22 cellular contexts compared by ENCODE assay signal in genomic region chr14:104953097-104953496, GRCh38. TPM values are rescaled to one million over a fixed set of nuclear protein-coding genes. Genes with fewer than 3 reads are reported as not detected.
A peak's percentile ranks its signal among the peaks of the same experiment; 100 is the strongest.
DNase-seq lines count a peak whose midpoint lies in the region; ATAC-seq and TF ChIP-seq lines count a peak whose summit lies in the region.
"Had no signal": no experiment of that assay in that cellular context is flagged by ENCODE, and none has a peak within 500 bp of the region (broad histone marks: within the 10 kb centered on the region; RNA-seq: fewer than 3 reads in every experiment).

No MANE protein-coding gene starts in this region.

- H3K4me1 Mint-ChIP-seq in MCF 10A (ENCODE audit: insufficient read depth, unreplicated experiment) (peaks cover 7% of the 10 kb centered on the region), endothelial cell (ENCODE audit: unreplicated experiment) (peaks cover 3% of the 10 kb centered on the region)
- H3K4me1 Mint-ChIP-seq: CD8-positive, alpha-beta memory T cell; H9 had no signal

- 82 to 86% (median 82%) methylated on average over 11 to 13 of the region's 13 CpGs for WGBS in spleen, 5 donors
- 95% methylated on average over 13 of the region's 13 CpGs for WGBS in smooth muscle cell (ENCODE audit: low lambda C conversion rate)

- no peaks in the 10 kb centered on the region for H3K9me2 ChIP-seq in PC-3 (replicated peaks; ENCODE audit: low read length)

- H3K27me3 ChIP-seq in breast epithelium (no peaks in the 10 kb centered on the region), PC-3 (ENCODE audit: low read length) (no peaks in the 10 kb centered on the region), spleen (replicated peaks in 1 of 7) (peaks cover 0 to 29% (median 14%) of the 10 kb centered on the region in 7 donors), smooth muscle cell (ENCODE audit: low read depth) (no peaks in the 10 kb centered on the region)
- H3K27me3 ChIP-seq: Peyer's patch, SJCRH30 had no signal

- H3K9ac ChIP-seq in PC-3 (ENCODE audit: low read length) (no peak overlapping the region), smooth muscle cell (ENCODE audit: low read depth) (no peak overlapping the region)
- H3K9ac ChIP-seq: GM23248 had no signal

- H3K79me2 ChIP-seq in PC-3 (ENCODE audit: low read length) (no peaks in the 10 kb centered on the region), smooth muscle cell (ENCODE audit: low read depth) (no peaks in the 10 kb centered on the region)

- TF ChIP-seq CTCF in MCF 10A (IDR thresholded peaks at IDR 0.05; ENCODE audit: unreplicated experiment) (no peak), breast epithelium (IDR thresholded peaks at IDR 0.05) (no peak), PC-3 (conservative IDR thresholded peaks at IDR 0.05; ENCODE audit: low read depth, low read length) (no peak), endothelial cell (IDR thresholded peaks at IDR 0.05; ENCODE audit: unreplicated experiment) (no peak), spleen (IDR thresholded peaks at IDR 0.05 in 8 of 11, conservative IDR thresholded peaks at IDR 0.05 in 3 of 11) (no peak), smooth muscle cell (IDR thresholded peaks at IDR 0.05; ENCODE audit: borderline replicate concordance, insufficient read depth, poor library complexity, severe bottlenecking) (no peak)

- H4K20me1 ChIP-seq in PC-3 (ENCODE audit: low read length) (no peaks in the 10 kb centered on the region), smooth muscle cell (ENCODE audit: low read depth) (peaks cover 13% of the 10 kb centered on the region)

- H3K36me3 ChIP-seq in breast epithelium (no peaks in the 10 kb centered on the region), PC-3 (ENCODE audit: low read depth, low read length) (peaks cover 3% of the 10 kb centered on the region; the same call in 1 of the 2 replicates), spleen (no peaks in the 10 kb centered on the region), smooth muscle cell (ENCODE audit: low read depth) (no peaks in the 10 kb centered on the region)
- H3K36me3 ChIP-seq: Peyer's patch, SJCRH30 had no signal

- H3K4me2 ChIP-seq in PC-3 (ENCODE audit: low read length) (no peak overlapping the region), smooth muscle cell (no peak overlapping the region)

- no peak for ATAC-seq in PC-3

- DNase-seq in MCF 10A (ENCODE audit: unreplicated experiment) (no peak), breast epithelium (ENCODE audit: low spot score in 2 of 2) (no peak), PC-3 (no peak), endothelial cell (ENCODE audit: low spot score) (no peak), spleen (peak; percentile 58), kidney glomerular epithelial cell (lab: John Stamatoyannopoulos, UW) (no peak), smooth muscle cell (lab: John Stamatoyannopoulos, UW; ENCODE audit: unreplicated experiment) (no peak)
- DNase-seq: 8988T; C1 segment of cervical spinal cord; CD8-positive, alpha-beta memory T cell; GM23248; H9; KG1; NCI-H1105; NCI-H146; NCI-H2029; NCI-H2227 treated with DMSO at 0.1 percent for 48 hours; NCI-H510A treated with DMSO at 0.1 percent for 48 hours; NCI-H748 treated with DMSO at 0.1 percent for 48 hours; Peyer's patch; SJCRH30 had no signal

- H3K4me3 Mint-ChIP-seq in MCF 10A (ENCODE audit: unreplicated experiment), result peak overlapping the region; percentile 13
- peak overlapping the region; percentile 17 for H3K4me3 Mint-ChIP-seq in endothelial cell (ENCODE audit: unreplicated experiment)
- H3K4me3 Mint-ChIP-seq: CD8-positive, alpha-beta memory T cell; H9 had no signal

- POLR2A ChIA-PET in MCF 10A (lab: Yijun Ruan, JAX) (no interaction called here), PC-3 (lab: Charles Lee; ENCODE audit: unreplicated experiment) (no interaction called here)

- H3F3A ChIP-seq in PC-3 (ENCODE audit: low read length, unreplicated experiment) (no peaks in the 10 kb centered on the region), smooth muscle cell (ENCODE audit: low read depth) (no peaks in the 10 kb centered on the region)

- H2AFZ ChIP-seq in PC-3 (ENCODE audit: low read length), result no peak overlapping the region
- no peak overlapping the region for H2AFZ ChIP-seq in smooth muscle cell (ENCODE audit: low read depth)
- H2AFZ ChIP-seq: GM23248 had no signal

- H3K9me3 Mint-ChIP-seq in MCF 10A (ENCODE audit: unreplicated experiment) (peaks cover 8% of the 10 kb centered on the region), endothelial cell (ENCODE audit: unreplicated experiment) (no peaks in the 10 kb centered on the region)
- H3K9me3 Mint-ChIP-seq: CD8-positive, alpha-beta memory T cell had no signal

- no peaks in the 10 kb centered on the region for H3K27me3 Mint-ChIP-seq in MCF 10A (ENCODE audit: insufficient read depth, unreplicated experiment)
- H3K27me3 Mint-ChIP-seq in endothelial cell (ENCODE audit: unreplicated experiment), result peaks cover 11% of the 10 kb centered on the region

- H3K4me1 ChIP-seq in breast epithelium (no peaks in the 10 kb centered on the region), PC-3 (ENCODE audit: insufficient read depth, low read length) (no peaks in the 10 kb centered on the region), spleen (no peaks in the 10 kb centered on the region), smooth muscle cell (ENCODE audit: low read depth) (no peaks in the 10 kb centered on the region)
- H3K4me1 ChIP-seq: Peyer's patch, SJCRH30 had no signal

- H3K36me3 Mint-ChIP-seq in MCF 10A (ENCODE audit: insufficient read depth, unreplicated experiment) (peaks cover 100% of the 10 kb centered on the region), endothelial cell (ENCODE audit: low read depth, unreplicated experiment) (peaks cover 22% of the 10 kb centered on the region)
- H3K36me3 Mint-ChIP-seq: CD8-positive, alpha-beta memory T cell had no signal

- H3K9me3 ChIP-seq in breast epithelium, result no peaks in the 10 kb centered on the region
- no peaks in the 10 kb centered on the region for H3K9me3 ChIP-seq in PC-3 (ENCODE audit: low read length)
- no peaks in the 10 kb centered on the region for H3K9me3 ChIP-seq in spleen
- H3K9me3 ChIP-seq in smooth muscle cell (replicated peaks; ENCODE audit: low read depth), result no peaks in the 10 kb centered on the region
- H3K9me3 ChIP-seq: Peyer's patch, SJCRH30 had no signal

- H3K4me3 ChIP-seq in breast epithelium, result no peak overlapping the region
- no peak overlapping the region for H3K4me3 ChIP-seq in PC-3 (ENCODE audit: low read length)
- H3K4me3 ChIP-seq in spleen, result no peak overlapping the region
- H3K4me3 ChIP-seq in smooth muscle cell, result no peak overlapping the region
- H3K4me3 ChIP-seq: GM23248, Peyer's patch, SJCRH30 had no signal

- TF ChIP-seq POLR2A in breast epithelium (IDR thresholded peaks at IDR 0.05) (no peak), spleen (IDR thresholded peaks at IDR 0.05) (no peak)

- H3K27ac Mint-ChIP-seq in MCF 10A (ENCODE audit: low read depth, unreplicated experiment) (peak overlapping the region; percentile 84), endothelial cell (ENCODE audit: unreplicated experiment) (no peak overlapping the region)
- H3K27ac Mint-ChIP-seq: CD8-positive, alpha-beta memory T cell; H9 had no signal

- TSS peak; percentile 48 for BruUV-seq in MCF 10A (replicated peaks; lab: Mats Ljungman, UMichigan)
- BruUV-seq in PC-3 (replicated peaks; lab: Mats Ljungman, UMichigan), result TSS peak; percentile 57

- intact Hi-C loops in MCF 10A (cut with micrococcal nuclease) (no loop called here), breast epithelium (cut with DNase I; ENCODE audit: low total_unique reads) (loop anchor here (2.0 kb wide), 1 partner anchor 14 kb away; no protein-coding TSS in a partner anchor), PC-3 (cut with micrococcal nuclease) (no loop called here), spleen (cut with DNase I; ENCODE audit: low total_unique reads) (no loop called here)

- H3K27ac ChIP-seq in breast epithelium, result no peak overlapping the region
- H3K27ac ChIP-seq in PC-3 (ENCODE audit: low read length), result no peak overlapping the region
- H3K27ac ChIP-seq in spleen, result no peak overlapping the region
- H3K27ac ChIP-seq in smooth muscle cell (ENCODE audit: low read depth), result no peak overlapping the region
- H3K27ac ChIP-seq: GM23248, Peyer's patch, SJCRH30 had no signal

- CTCF ChIA-PET in MCF 10A (lab: Yijun Ruan, JAX), result interaction anchor here (0.7 kb wide), 1 partner anchor 93 kb away, joined by 3 read pairs; no protein-coding TSS in a partner anchor
- CTCF ChIA-PET in PC-3 (lab: Charles Lee), result no interaction called here

RNA-seq across cellular contexts. Expression of gene AHNAK2, which starts 25.1 kb away (rescaled TPM):
- total RNA-seq in MCF 10A (2022) (218 and 286 TPM in 2 replicates), breast epithelium (10 to 100 TPM; 15.1 to 46.7 (median 19.3) TPM), PC-3 (2014; rRNA removed) (25.0 and 31.1 TPM in 2 replicates), endothelial cell (ENCODE audit: unreplicated experiment) (26.9 TPM), spleen (1 to 10 TPM in 1 of 7 donors, under 1 TPM in 6; 0.26 to 1.3 (median 0.66) TPM), smooth muscle cell (49.7 and 53.8 TPM in 2 replicates)
- polyA plus RNA-seq in spleen (under 1 TPM; 0.30 to 0.86 (median 0.76) TPM), smooth muscle cell (10.3 and 26.8 TPM in 2 replicates)
- polyA plus RNA-seq: CD8-positive, alpha-beta memory T cell had no signal

RNA-seq across cellular contexts. Expression of gene PLD4, which starts 28.4 kb away (rescaled TPM):
- not detected in 2 replicates for total RNA-seq in MCF 10A (2022)
- 1 to 10 TPM in 1 of 3 donors, under 1 TPM in 1, not detected in 1; 0.33 to 4.0 TPM for total RNA-seq in breast epithelium
- total RNA-seq in PC-3 (2014; rRNA removed), result 0.04 TPM in 1 of 2 replicates, not detected in the other
- total RNA-seq in endothelial cell (ENCODE audit: unreplicated experiment), result 1.3 TPM
- 10 to 100 TPM in 6 of 7 donors, 1 to 10 TPM in 1; 5.4 to 30.2 (median 13.9) TPM for total RNA-seq in spleen
- polyA plus RNA-seq in spleen, result 10 to 100 TPM; 25.8 to 31.3 (median 29.8) TPM
- 0.09 TPM in 1 of 2 replicates, not detected in the other for total RNA-seq in smooth muscle cell
- 0.06 and 2.5 TPM in 2 replicates for polyA plus RNA-seq in smooth muscle cell
- total RNA-seq: Daoy, GM23248, H9, SJCRH30 had no signal
- polyA plus RNA-seq: CD8-positive, alpha-beta memory T cell; GM23248 had no signal

RNA-seq across cellular contexts. Expression of gene CLBA1, which starts 32.5 kb away (rescaled TPM):
- total RNA-seq in MCF 10A (2022) (20.3 and 24.3 TPM in 2 replicates), breast epithelium (10 to 100 TPM in 1 of 3 donors, 1 to 10 TPM in 2; 4.5 to 17.0 (median 8.8) TPM), PC-3 (2014; rRNA removed) (19.2 and 27.5 TPM in 2 replicates), endothelial cell (ENCODE audit: unreplicated experiment) (13.5 TPM), spleen (1 to 10 TPM; 1.7 to 4.0 (median 3.4) TPM), smooth muscle cell (5.0 and 7.4 TPM in 2 replicates)
- polyA plus RNA-seq in spleen (1 to 10 TPM; 3.7 to 4.3 (median 3.9) TPM), smooth muscle cell (8.1 and 8.7 TPM in 2 replicates)

Comparison
In these comparisons a context has a peak if more than half of its experiments do, and no peak if none do; other contexts are left out.
1. RNA of gene AHNAK2, which starts 25.1 kb away (total RNA-seq): 218 to 286 TPM in MCF 10A, 49.7 to 53.8 TPM in smooth muscle cell, 26.9 TPM in endothelial cell (single experiment), 25.0 to 31.1 TPM in PC-3 and 15.1 to 46.7 TPM in breast epithelium; 0.26 to 1.3 TPM in spleen; every median in the first group is over 4 times any median in the second.